Comparison of ENCODE assay signal across 8 cellular contexts in the genomic region with DNA sequence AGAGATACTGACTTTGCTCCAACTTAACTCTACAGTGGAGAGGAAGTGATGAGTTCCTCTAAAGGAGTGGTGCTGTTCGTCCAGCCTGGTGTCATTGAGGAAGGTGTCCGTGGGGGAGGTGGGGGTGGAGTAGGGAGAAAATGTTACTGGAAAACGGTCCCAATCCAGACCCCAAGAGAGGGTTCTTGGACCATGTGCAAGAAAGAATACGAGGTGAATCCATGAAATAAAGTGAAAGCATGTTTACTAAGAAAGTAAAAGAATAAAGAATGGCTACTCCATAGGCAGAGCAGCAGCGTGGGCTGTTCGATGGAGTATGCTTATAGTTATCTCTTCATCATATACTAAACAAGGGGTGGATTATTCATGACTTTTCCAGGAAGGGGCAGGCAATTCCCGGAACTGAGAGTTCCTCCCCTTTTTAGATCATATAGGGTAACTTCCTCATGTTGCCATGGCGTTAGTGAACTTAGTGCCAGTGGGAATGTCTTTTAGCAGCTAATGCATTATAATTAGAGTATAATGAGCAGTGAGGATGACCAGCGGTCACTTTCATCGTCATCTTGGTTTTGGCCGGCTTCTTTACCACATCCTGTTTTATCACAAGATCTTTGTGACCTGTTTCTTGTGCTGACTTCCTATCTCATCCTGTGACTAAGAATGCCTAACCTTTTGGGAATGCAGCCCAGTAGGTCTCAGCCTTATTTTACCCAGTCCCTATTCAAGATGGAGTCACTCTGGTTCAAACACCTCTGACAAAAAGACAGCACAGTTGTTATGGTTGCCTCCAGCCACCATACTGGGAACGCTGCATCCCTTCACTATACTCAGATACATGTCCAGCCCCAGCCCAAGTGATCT. TPM values are rescaled to one million over a fixed set of nuclear protein-coding genes. Genes with fewer than 3 reads are reported as not detected.
DNase-seq lines count a peak whose midpoint lies in the region; ATAC-seq lines count a peak whose summit lies in the region.

No MANE protein-coding gene starts in this region.

- intact Hi-C loops in cardiac septum (cut with DNase I) = no loop called here

- peak overlapping the region; percentile 59 for H3K4me3 Mint-ChIP-seq in activated CD8-positive, alpha-beta T cell treated with anti-CD3 and anti-CD28 coated beads, Interleukin-2, amount 10 ng/mL, durations not matched to agents 7 days and 5 days

- peak; percentile 84 for ATAC-seq in activated CD8-positive, alpha-beta T cell treated with anti-CD3 and anti-CD28 coated beads, Interleukin-2, amount 10 ng/mL, durations not matched to agents 7 days and 5 days

- peaks cover 18% of the 10 kb centered on the region for H3K27me3 Mint-ChIP-seq in activated CD8-positive, alpha-beta T cell treated with anti-CD3 and anti-CD28 coated beads, Interleukin-2, amount 10 ng/mL, durations not matched to agents 7 days and 5 days (ENCODE audit: low read depth)

- POLR2A ChIA-PET in activated CD8-positive, alpha-beta T cell treated with anti-CD3 and anti-CD28 coated beads, Interleukin-2, amount 10 ng/mL, durations not matched to agents 7 days and 5 days (lab: Charles Lee) = interaction anchor here (0.6 kb wide), 2 partner anchors 44 to 530 kb away, joined by 3 read pairs; a partner anchor contains a TSS

- DNase-seq in Kasumi-1 (lab: John Stamatoyannopoulos, UW) (peak; percentile 27 to 38), cardiac septum (ENCODE audit: low spot score) (peak; percentile 79), amniotic stem cell (lab: John Stamatoyannopoulos, UW) (no peak), anterior cingulate cortex (lab: John Stamatoyannopoulos, UW) (no peak), SHP77 treated with DMSO at 0.1 percent for 48 hours (lab: John Stamatoyannopoulos, UW) (no peak)
- peak; percentile 84 for DNase-seq in activated CD8-positive, alpha-beta T cell treated with anti-CD3 and anti-CD28 coated beads, Interleukin-2, amount 10 ng/mL, durations not matched to agents 7 days and 5 days
- DNase-seq in stimulated activated CD4-positive, alpha-beta T cell treated with anti-CD3 and anti-CD28 coated beads, Interleukin-4, amount 100 ng/mL, for 4 hours = peak; percentile 56 to 70
- no peak for DNase-seq in central memory CD4-positive, alpha-beta T cell

- peaks cover 32% of the 10 kb centered on the region for H3K4me1 Mint-ChIP-seq in activated CD8-positive, alpha-beta T cell treated with anti-CD3 and anti-CD28 coated beads, Interleukin-2, amount 10 ng/mL, durations not matched to agents 7 days and 5 days (ENCODE audit: low read depth)

- H3K36me3 Mint-ChIP-seq in activated CD8-positive, alpha-beta T cell treated with anti-CD3 and anti-CD28 coated beads, Interleukin-2, amount 10 ng/mL, durations not matched to agents 7 days and 5 days (ENCODE audit: low read depth) = no peaks in the 10 kb centered on the region

- peak overlapping the region; percentile 87 for H3K27ac Mint-ChIP-seq in activated CD8-positive, alpha-beta T cell treated with anti-CD3 and anti-CD28 coated beads, Interleukin-2, amount 10 ng/mL, durations not matched to agents 7 days and 5 days

- no peaks in the 10 kb centered on the region for H3K9me3 Mint-ChIP-seq in activated CD8-positive, alpha-beta T cell treated with anti-CD3 and anti-CD28 coated beads, Interleukin-2, amount 10 ng/mL, durations not matched to agents 7 days and 5 days (ENCODE audit: insufficient read depth)

- CTCF ChIA-PET in activated CD8-positive, alpha-beta T cell treated with anti-CD3 and anti-CD28 coated beads, Interleukin-2, amount 10 ng/mL, durations not matched to agents 7 days and 5 days (lab: Charles Lee) = interaction anchor here (1.5 to 3.3 kb wide), 3 partner anchors 9 to 145 kb away, joined by 5 to 9 read pairs (median 6); no protein-coding TSS in a partner anchor

RNA-seq across cellular contexts. Expression of a gene that starts 38.6 kb away (rescaled TPM):
- under 1 TPM; 0.29 TPM for total RNA-seq in activated CD8-positive, alpha-beta T cell treated with anti-CD3 and anti-CD28 coated beads, Interleukin-2, amount 10 ng/mL, durations not matched to agents 7 days and 5 days
- total RNA-seq in cardiac septum = 77.1 TPM

Comparison
In these comparisons a context has a peak if more than half of its experiments do, and no peak if none do; other contexts are left out.
1. DNase-seq: peak in Kasumi-1 (2 of 2), activated CD8-positive, alpha-beta T cell treated with anti-CD3 and anti-CD28 coated beads, Interleukin-2, amount 10 ng/mL, durations not matched to agents 7 days and 5 days (single experiment), cardiac septum (single experiment) and stimulated activated CD4-positive, alpha-beta T cell treated with anti-CD3 and anti-CD28 coated beads, Interleukin-4, amount 100 ng/mL, for 4 hours (2 of 2); none in central memory CD4-positive, alpha-beta T cell (single experiment), amniotic stem cell (single experiment), anterior cingulate cortex (0 of 58) and SHP77 treated with DMSO at 0.1 percent for 48 hours (single experiment).
2. RNA of a gene that starts 38.6 kb away (total RNA-seq): 77.1 TPM in cardiac septum (single experiment); 0.29 TPM in activated CD8-positive, alpha-beta T cell treated with anti-CD3 and anti-CD28 coated beads, Interleukin-2, amount 10 ng/mL, durations not matched to agents 7 days and 5 days; every median in the first group is over 10 times any median in the second.